ENCODE assay signal across 8 cellular contexts in genomic region chr22:29268511-29269229, GRCh38. TPM values are rescaled to one million over a fixed set of nuclear protein-coding genes. Genes with fewer than 3 reads are reported as not detected.
DNase-seq lines count a peak whose midpoint lies in the region; ATAC-seq and TF ChIP-seq lines count a peak whose summit lies in the region.

No MANE protein-coding gene starts in this region.

- TF ChIP-seq POLR2A in body of pancreas (IDR thresholded peaks at IDR 0.05) (no peak), sigmoid colon (IDR thresholded peaks at IDR 0.05) (no peak)

- DNase-seq in AG08395 (ENCODE audit: low spot score) (peak; percentile 72), SK-N-MC (ENCODE audit: low read depth, low spot score) (no peak), body of pancreas (peak; percentile 64 to 73 (median 66)), iPS DF 6.9 (ENCODE audit: low read depth, low spot score) (no peak), sigmoid colon (peak; percentile 87), 8988T (no peak)

- no peak for TF ChIP-seq EP300 in sigmoid colon (IDR thresholded peaks at IDR 0.05)

- H3K27ac ChIP-seq in SK-N-MC = peak overlapping the region; percentile 100
- peak overlapping the region; percentile 99 to 100 (median 100) for H3K27ac ChIP-seq in body of pancreas
- H3K27ac ChIP-seq in iPS DF 6.9 (ENCODE audit: low read length) = no peak overlapping the region
- peak overlapping the region; percentile 94 to 100 (median 96) for H3K27ac ChIP-seq in sigmoid colon

- H3K4me1 ChIP-seq in body of pancreas (peaks cover 66% of the 10 kb centered on the region), iPS DF 6.9 (ENCODE audit: control insufficient read depth, insufficient read depth, low read length) (no peaks in the 10 kb centered on the region), sigmoid colon (peaks cover 0 to 63% (median 57%) of the 10 kb centered on the region in 4 donors)

- 0 to 1% methylated on average over 18 to 47 of the region's 51 CpGs for WGBS in body of pancreas, 2 donors
- WGBS in iPS DF 6.9 (ENCODE audit: insufficient coverage, insufficient read length) = no CpG with 5 or more reads among the region's 51 CpGs
- 0 to 1% methylated on average over 51 of the region's 51 CpGs for WGBS in sigmoid colon, 2 donors

- intact Hi-C loops in body of pancreas (cut with DNase I) (no loop called here), sigmoid colon (cut with DNase I) (loop anchor here (2.0 to 5.0 kb wide), 2 partner anchors 38 to 1154 kb away; partner anchors contain the start of gene GAS2L1)

- H3K27me3 ChIP-seq in body of pancreas = no peaks in the 10 kb centered on the region
- no peaks in the 10 kb centered on the region for H3K27me3 ChIP-seq in iPS DF 6.9 (ENCODE audit: control insufficient read depth, insufficient read depth, low read length)
- H3K27me3 ChIP-seq in sigmoid colon = no peaks in the 10 kb centered on the region

- H3K9me3 ChIP-seq in SK-N-MC (ENCODE audit: low read depth, low read length) = no peaks in the 10 kb centered on the region
- H3K9me3 ChIP-seq in body of pancreas = no peaks in the 10 kb centered on the region
- H3K9me3 ChIP-seq in iPS DF 6.9 (ENCODE audit: control insufficient read depth, insufficient read depth, low read length) = no peaks in the 10 kb centered on the region
- H3K9me3 ChIP-seq in sigmoid colon = no peaks in the 10 kb centered on the region

- H3K36me3 ChIP-seq in SK-N-MC (ENCODE audit: insufficient read depth, low read length) = peaks cover 74% of the 10 kb centered on the region
- peaks cover 0 to 3% of the 10 kb centered on the region in 2 donors for H3K36me3 ChIP-seq in body of pancreas (replicated peaks in 1 of 2; ENCODE audit: insufficient read depth in 1 of 2, low read depth in 2 of 2)
- peaks cover 14% of the 10 kb centered on the region for H3K36me3 ChIP-seq in iPS DF 6.9 (ENCODE audit: control insufficient read depth, insufficient read depth, low read length)
- H3K36me3 ChIP-seq in sigmoid colon = peaks cover 5 to 38% (median 15%) of the 10 kb centered on the region in 4 donors

- H3K4me3 ChIP-seq in SK-N-MC (peak overlapping the region; percentile 99), body of pancreas (peak overlapping the region; percentile 74 to 79), iPS DF 6.9 (ENCODE audit: low read length) (peak overlapping the region; percentile 90), sigmoid colon (peak overlapping the region; percentile 72 to 80 (median 76))

- no peak for TF ChIP-seq CTCF in body of pancreas (IDR thresholded peaks at IDR 0.05)
- no peak for TF ChIP-seq CTCF in sigmoid colon (IDR thresholded peaks at IDR 0.05)

- ATAC-seq in GM18909 (IDR thresholded peaks at IDR 0.05; ENCODE audit: poor library complexity, unreplicated experiment) (peak; percentile 24), HG03442 (IDR thresholded peaks at IDR 0.05; ENCODE audit: unreplicated experiment) (peak; percentile 15), body of pancreas (peak; percentile 42)

- peak overlapping the region; percentile 100 for H3K9ac ChIP-seq in SK-N-MC (ENCODE audit: insufficient read length)

RNA-seq across cellular contexts. Expression of gene EWSR1, which starts 0.6 kb away (rescaled TPM):
- 100 to 1,000 TPM; 142 to 175 TPM for total RNA-seq in body of pancreas
- total RNA-seq in sigmoid colon = 100 to 1,000 TPM; 170 to 233 (median 177) TPM
- polyA plus RNA-seq in sigmoid colon = 100 to 1,000 TPM in 1 of 3 donors, 10 to 100 TPM in 2; 81.4 to 182 (median 83.5) TPM

RNA-seq across cellular contexts. Expression of gene RHBDD3, which starts 0.9 kb away (rescaled TPM):
- 10 to 100 TPM; 32.4 to 42.2 TPM for total RNA-seq in body of pancreas
- 10 to 100 TPM; 16.1 to 20.5 (median 18.0) TPM for total RNA-seq in sigmoid colon
- polyA plus RNA-seq in sigmoid colon = 10 to 100 TPM in 1 of 3 donors, 1 to 10 TPM in 2; 5.4 to 40.7 (median 8.3) TPM

RNA-seq across cellular contexts. Expression of gene GAS2L1, which starts 37.8 kb away (rescaled TPM):
- 10 to 100 TPM; 15.8 to 19.2 TPM for total RNA-seq in body of pancreas
- total RNA-seq in sigmoid colon = 10 to 100 TPM; 14.0 to 25.2 (median 19.3) TPM
- 10 to 100 TPM; 12.0 to 27.5 (median 23.8) TPM for polyA plus RNA-seq in sigmoid colon

RNA-seq across cellular contexts. Expression of gene RASL10A, which starts 46.8 kb away (rescaled TPM):
- total RNA-seq in body of pancreas = under 1 TPM in 1 of 2 donors, not detected in 1; 0.78 TPM
- total RNA-seq in sigmoid colon = 1 to 10 TPM in 2 of 4 donors, under 1 TPM in 2; 0.33 to 1.7 (median 0.92) TPM
- polyA plus RNA-seq in sigmoid colon = 1 to 10 TPM in 1 of 3 donors, not detected in 2; 3.0 TPM

Comparison
In these comparisons a context has a peak if more than half of its experiments do, and no peak if none do; other contexts are left out.
1. DNase-seq: peak in AG08395 (single experiment), body of pancreas (4 of 4) and sigmoid colon (single experiment); none in SK-N-MC (single experiment), iPS DF 6.9 (single experiment) and 8988T (single experiment).
2. Peak in every context shown above with its lines, with median percentiles within 50 percentile points of each other: ATAC-seq and H3K4me3 ChIP-seq.